Comparison of ENCODE assay signal across 9 cellular contexts in the genomic region with DNA sequence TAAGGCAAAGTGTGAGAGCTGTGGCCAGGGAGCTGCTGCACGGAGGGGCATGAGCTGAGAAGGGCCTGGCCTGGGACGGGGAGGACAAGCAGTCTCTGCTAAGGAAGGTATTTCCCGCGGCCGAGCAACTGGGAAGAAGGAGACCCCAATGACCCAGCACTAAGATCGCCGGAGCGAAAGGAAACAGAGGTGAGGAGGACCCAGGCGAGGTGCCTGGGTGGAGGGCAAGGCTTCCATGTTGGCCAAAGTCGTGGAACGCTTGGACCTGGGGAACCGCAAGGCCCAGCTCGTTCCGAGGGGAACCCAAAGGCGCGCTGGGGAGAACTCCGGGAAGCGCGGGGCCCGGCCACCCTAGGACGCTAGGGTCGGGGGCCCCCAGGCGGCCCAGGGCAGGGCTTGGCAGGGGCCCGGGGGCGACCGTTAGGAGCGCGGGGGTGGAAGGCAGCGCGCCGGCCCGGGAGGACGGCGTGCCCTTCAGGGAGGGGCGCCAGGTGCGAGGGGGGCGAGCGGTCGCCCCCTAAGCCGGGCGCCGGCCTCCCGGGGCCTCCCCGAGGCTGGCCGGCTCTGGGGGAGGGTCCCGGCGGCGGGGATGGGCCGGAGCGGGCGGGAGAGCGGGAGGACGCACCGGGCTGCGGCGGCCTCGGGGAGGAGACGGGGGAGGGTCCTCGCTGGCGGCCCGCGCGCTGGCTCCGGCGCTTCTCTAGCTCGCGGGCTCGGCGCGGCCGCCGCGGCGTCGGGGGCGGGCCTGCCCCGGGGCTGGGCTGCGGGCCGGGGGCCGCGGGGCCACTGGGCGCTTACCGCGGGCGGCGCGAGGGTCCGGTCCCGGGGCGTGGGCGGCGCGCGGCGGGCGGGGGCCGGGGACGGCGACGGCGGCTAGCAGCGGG. TPM values are rescaled to one million over a fixed set of nuclear protein-coding genes. Genes with fewer than 3 reads are reported as not detected.
A peak's percentile ranks its signal among the peaks of the same experiment; 100 is the strongest.
DNase-seq lines count a peak whose midpoint lies in the region; ATAC-seq, FAIRE-seq and TF ChIP-seq lines count a peak whose summit lies in the region.
"Had no signal": no experiment of that assay in that cellular context is flagged by ENCODE, and none has a peak within 500 bp of the region (broad histone marks: within the 10 kb centered on the region; RNA-seq: fewer than 3 reads in every experiment).

No MANE protein-coding gene starts in this region.

- no peak for TF ChIP-seq CTCF in GM12878 (IDR thresholded peaks at IDR 0.05 in 2 of 3, conservative IDR thresholded peaks at IDR 0.05 in 1 of 3; ENCODE audit: control insufficient read depth in 2 of 3, extremely low read depth in 1 of 3, insufficient read depth in 1 of 3, low read depth in 3 of 3, low read length in 3 of 3)
- TF ChIP-seq CTCF in thoracic aorta (IDR thresholded peaks at IDR 0.05): no peak

- POLR2A ChIA-PET in GM12878 (lab: Charles Lee): interaction anchor here (0.6 to 3.3 kb wide), 5 partner anchors 12 to 134 kb away, joined by 3 to 26 read pairs (median 5); partner anchors contain the start of genes FBXO24, LRCH4, MOSPD3 and POP7

- peaks cover 10% of the 10 kb centered on the region for H3K36me3 Mint-ChIP-seq in activated naive CD4-positive, alpha-beta T cell treated with anti-CD3 and anti-CD28 coated beads, Interleukin-2, amount 10 ng/mL, durations not matched to agents 7 days and 5 days

- H3K9me3 ChIP-seq in GM12878 (replicated peaks; ENCODE audit: control insufficient read depth, insufficient read depth, low read length) (no peaks in the 10 kb centered on the region), thoracic aorta (no peaks in the 10 kb centered on the region)

- no peak for TF ChIP-seq POLR2A in GM12878 (IDR thresholded peaks at IDR 0.05; ENCODE audit: low read depth, low read length)

- ATAC-seq in HG03520 (IDR thresholded peaks at IDR 0.05; ENCODE audit: unreplicated experiment) (peak; percentile 34), GM12878 (no peak; the same call in 2 of the 3 replicates), thoracic aorta (ENCODE audit: insufficient number of reproducible peaks, low FRiP score, low read depth) (peak; percentile 22)

- peaks cover 32% of the 10 kb centered on the region for H3K4me1 Mint-ChIP-seq in activated naive CD4-positive, alpha-beta T cell treated with anti-CD3 and anti-CD28 coated beads, Interleukin-2, amount 10 ng/mL, durations not matched to agents 7 days and 5 days

- CTCF ChIA-PET in activated naive CD4-positive, alpha-beta T cell treated with anti-CD3 and anti-CD28 coated beads, Interleukin-2, amount 10 ng/mL, durations not matched to agents 7 days and 5 days (lab: Charles Lee): interaction anchor here (0.5 to 5.6 kb wide), 11 partner anchors 8 to 1364 kb away, joined by 3 to 38 read pairs (median 14); partner anchors contain the start of genes MOSPD3 and POP7
- CTCF ChIA-PET in GM12878 (lab: Yijun Ruan, JAX): interaction anchor here (0.7 to 8.6 kb wide), 22 partner anchors 12 to 545 kb away, joined by 3 to 134 read pairs (median 4); partner anchors contain the start of genes FBXO24, GNB2, LAMTOR4 and LRCH4

- no peaks in the 10 kb centered on the region for H4K20me1 ChIP-seq in GM12878 (ENCODE audit: control insufficient read depth, insufficient read depth)

- peaks cover 39% of the 10 kb centered on the region for H3K27me3 Mint-ChIP-seq in activated naive CD4-positive, alpha-beta T cell treated with anti-CD3 and anti-CD28 coated beads, Interleukin-2, amount 10 ng/mL, durations not matched to agents 7 days and 5 days

- H2AFZ ChIP-seq in GM12878 (ENCODE audit: control insufficient read depth, low read depth, low read length): no peak overlapping the region

- no peaks in the 10 kb centered on the region for H3K9me3 Mint-ChIP-seq in activated naive CD4-positive, alpha-beta T cell treated with anti-CD3 and anti-CD28 coated beads, Interleukin-2, amount 10 ng/mL, durations not matched to agents 7 days and 5 days

- no peak for TF ChIP-seq RAD21 in GM12878 (IDR thresholded peaks at IDR 0.05; ENCODE audit: insufficient read depth, low read depth, low read length)

- intact Hi-C loops in GM12878 (cut with micrococcal nuclease; ENCODE audit: unreplicated experiment): loop anchor here (5.0 to 10.0 kb wide), 3 partner anchors 61 to 219 kb away; partner anchors contain the start of gene TSC22D4

- 1% methylated on average over 42 of the region's 102 CpGs for WGBS in GM12878 (ENCODE audit: insufficient coverage, insufficient replicate concordance, low lambda C conversion rate, missing lambda C conversion rate)

- SMC1A ChIA-PET in GM12878 (lab: Charles Lee; ENCODE audit: uncharacterized antibody, unreplicated experiment): interaction anchor here (0.6 to 5.0 kb wide), 11 partner anchors 12 to 224 kb away, joined by 3 to 28 read pairs (median 4); partner anchors contain the start of genes MOSPD3 and POP7

- H3K9ac ChIP-seq in GM12878 (ENCODE audit: control insufficient read depth, insufficient read depth, low read length): peak overlapping the region; percentile 81

- TF ChIP-seq EP300 in GM12878 (IDR thresholded peaks at IDR 0.05; ENCODE audit: borderline replicate concordance in 1 of 2, control insufficient read depth in 1 of 2, low read depth in 2 of 2, low read length in 2 of 2): no peak

- peak overlapping the region; percentile 95 for H3K4me3 ChIP-seq in GM12878
- peak overlapping the region; percentile 96 for H3K4me3 ChIP-seq in thoracic aorta

- no peak for DNase-seq in activated naive CD4-positive, alpha-beta T cell treated with anti-CD3 and anti-CD28 coated beads, Interleukin-2, amount 10 ng/mL, durations not matched to agents 7 days and 5 days
- DNase-seq in activated naive CD4-positive, alpha-beta T cell treated with Interleukin-2 at 50 U/mL for 16 hours: no peak
- DNase-seq in GM12878 (ENCODE audit: low read depth, low spot score): no peak
- DNase-seq in left kidney (ENCODE audit: low read depth, low spot score): peak; percentile 73
- no peak for DNase-seq in thoracic aorta (ENCODE audit: low spot score)
- no peak for DNase-seq in DMS79 treated with DMSO at 0.1 percent for 48 hours (lab: John Stamatoyannopoulos, UW)
- no peak for DNase-seq in UCSD-AML1 (lab: John Stamatoyannopoulos, UW; ENCODE audit: unreplicated experiment)

- H3K27me3 ChIP-seq in GM12878 (replicated peaks in 1 of 2; ENCODE audit: control insufficient read depth in 2 of 2, insufficient read depth in 2 of 2, low read length in 1 of 2): no peaks in the 10 kb centered on the region
- H3K27me3 ChIP-seq in thoracic aorta (replicated peaks; ENCODE audit: insufficient read depth): no peaks in the 10 kb centered on the region

- peak overlapping the region; percentile 92 for H3K4me3 Mint-ChIP-seq in activated naive CD4-positive, alpha-beta T cell treated with anti-CD3 and anti-CD28 coated beads, Interleukin-2, amount 10 ng/mL, durations not matched to agents 7 days and 5 days

- H3K4me1 ChIP-seq in GM12878 (ENCODE audit: control insufficient read depth, insufficient read depth, low read length) (peaks cover 41% of the 10 kb centered on the region), thoracic aorta (ENCODE audit: control insufficient read depth in 1 of 2, low read depth in 2 of 2) (peaks cover 27 to 50% of the 10 kb centered on the region in 2 donors)

- FAIRE-seq in GM12878 (lab: Jason Lieb, UNC): no peak
- FAIRE-seq: islet of Langerhans had no signal

- peak overlapping the region; percentile 87 for H3K4me2 ChIP-seq in GM12878 (ENCODE audit: control insufficient read depth, insufficient read depth)

- RAD21 ChIA-PET in GM12878 (lab: Charles Lee; ENCODE audit: unreplicated experiment): interaction anchor here (0.7 to 5.8 kb wide), 10 partner anchors 12 to 160 kb away, joined by 3 to 56 read pairs (median 4); partner anchors contain the start of genes FBXO24, MOSPD3 and POP7

- in situ Hi-C loops in GM12878 (cut with MboI): loop anchor here (25.0 kb wide), 1 partner anchor 231 kb away; the partner anchor contains the start of gene SPACDR

- peak overlapping the region; percentile 86 for H3K27ac Mint-ChIP-seq in activated naive CD4-positive, alpha-beta T cell treated with anti-CD3 and anti-CD28 coated beads, Interleukin-2, amount 10 ng/mL, durations not matched to agents 7 days and 5 days

- no TSS peak for BruUV-seq in GM12878 (replicated peaks; lab: Mats Ljungman, UMichigan)

- H3K27ac ChIP-seq in GM12878 (ENCODE audit: control insufficient read depth, insufficient read depth) (peak overlapping the region; percentile 74), thoracic aorta (peak overlapping the region; percentile 56 to 61)

- peaks cover 48% of the 10 kb centered on the region for H3K79me2 ChIP-seq in GM12878 (ENCODE audit: control insufficient read depth, insufficient read depth, low read length)

- H3K36me3 ChIP-seq in GM12878 (ENCODE audit: control insufficient read depth in 2 of 2, insufficient read depth in 2 of 2, low read length in 1 of 2) (no peaks in the 10 kb centered on the region; a peak in 2 of 4 replicates), thoracic aorta (peaks cover under 1% of the 10 kb centered on the region)

RNA-seq across cellular contexts. Expression of gene GIGYF1, which starts 0.5 kb away (rescaled TPM):
- total RNA-seq in GM12878 (2013; cell fraction: nucleolus; rRNA removed): 42.9 and 43.0 TPM in 2 replicates
- total RNA-seq in GM12878 (2014; rRNA removed) (15.9 and 17.2 TPM in 2 replicates), GM12878 (2014; rRNA removed; fragmentation: Illumina TruSeq; extraction: Trizol) (8.6 and 9.3 TPM in 2 replicates), GM12878 (2021) (44.2 and 47.2 TPM in 2 replicates), thoracic aorta (10 to 100 TPM; 35.7 to 40.7 TPM)
- polyA plus RNA-seq in GM12878 (2011; ENCODE audit: low read depth): 7.0 TPM
- polyA plus RNA-seq in GM12878 (2011; rRNA removed) (3.4 and 5.1 TPM in 2 replicates), GM12878 (2014; fragmentation: Illumina TruSeq; extraction: Trizol) (5.8 and 10.4 TPM in 2 replicates), GM12878 (2014; fragmentation: Nextera tagmentation; extraction: Ambion mirVana) (under 1 TPM; 0.31 to 0.79 TPM), GM12878 (2014; rRNA removed) (27.7 and 36.7 TPM in 2 replicates), GM12878 (2016; fragmentation: Nextera tagmentation; extraction: Ambion mirVana) (10 to 100 TPM in 1 of 2 experiments, 1 to 10 TPM in 1; 9.7 to 10.1 TPM)
- polyA plus RNA-seq in GM12878 (2011; cell fraction: cytosol; rRNA removed): 5.5 and 8.6 TPM in 2 replicates
- 69.0 and 95.9 TPM in 2 replicates for polyA plus RNA-seq in GM12878 (2011; cell fraction: nucleus; rRNA removed)
- polyA plus RNA-seq in GM12878 (2012): 22.9 and 30.1 TPM in 2 replicates
- 2.6 and 6.0 TPM in 2 replicates for polyA minus RNA-seq in GM12878 (2011; rRNA and poly(A)+ RNA removed)
- 3.6 and 4.2 TPM in 2 replicates for polyA minus RNA-seq in GM12878 (2011; cell fraction: cytosol; rRNA and poly(A)+ RNA removed)
- polyA minus RNA-seq in GM12878 (2011; cell fraction: nucleus; rRNA and poly(A)+ RNA removed): 16.0 and 32.5 TPM in 2 replicates

RNA-seq across cellular contexts. Expression of gene POP7, which starts 12.4 kb away (rescaled TPM):
- 6.7 and 8.3 TPM in 2 replicates for total RNA-seq in GM12878 (2013; cell fraction: nucleolus; rRNA removed)
- total RNA-seq in GM12878 (2014; rRNA removed): 89.4 and 100 TPM in 2 replicates
- 42.8 and 44.7 TPM in 2 replicates for total RNA-seq in GM12878 (2014; rRNA removed; fragmentation: Illumina TruSeq; extraction: Trizol)
- total RNA-seq in GM12878 (2021): 58.8 and 62.7 TPM in 2 replicates
- 16.9 TPM for polyA plus RNA-seq in GM12878 (2011; ENCODE audit: low read depth)
- polyA plus RNA-seq in GM12878 (2011; rRNA removed): 24.5 and 36.0 TPM in 2 replicates
- polyA plus RNA-seq in GM12878 (2011; cell fraction: cytosol; rRNA removed): 53.3 and 84.9 TPM in 2 replicates
- 27.4 and 33.9 TPM in 2 replicates for polyA plus RNA-seq in GM12878 (2011; cell fraction: nucleus; rRNA removed)
- polyA plus RNA-seq in GM12878 (2012): 37.1 and 42.7 TPM in 2 replicates
- 8.6 and 19.7 TPM in 2 replicates for polyA plus RNA-seq in GM12878 (2014; fragmentation: Illumina TruSeq; extraction: Trizol)
- 10 to 100 TPM; 12.1 to 37.9 TPM for polyA plus RNA-seq in GM12878 (2014; fragmentation: Nextera tagmentation; extraction: Ambion mirVana)
- 116 and 132 TPM in 2 replicates for polyA plus RNA-seq in GM12878 (2014; rRNA removed)
- 100 to 1,000 TPM; 143 to 148 TPM for polyA plus RNA-seq in GM12878 (2016; fragmentation: Nextera tagmentation; extraction: Ambion mirVana)
- 8.6 and 30.5 TPM in 2 replicates for polyA minus RNA-seq in GM12878 (2011; rRNA and poly(A)+ RNA removed)
- 16.2 and 17.9 TPM in 2 replicates for polyA minus RNA-seq in GM12878 (2011; cell fraction: cytosol; rRNA and poly(A)+ RNA removed)
- polyA minus RNA-seq in GM12878 (2011; cell fraction: nucleus; rRNA and poly(A)+ RNA removed): 7.0 and 12.5 TPM in 2 replicates
- total RNA-seq in thoracic aorta: 10 to 100 TPM; 19.6 to 21.0 TPM

RNA-seq across cellular contexts. Expression of gene GNB2, which starts 20.0 kb away (rescaled TPM):
- total RNA-seq in GM12878 (2013; cell fraction: nucleolus; rRNA removed): 22.7 and 24.1 TPM in 2 replicates
- total RNA-seq in GM12878 (2014; rRNA removed) (68.1 and 90.9 TPM in 2 replicates), GM12878 (2014; rRNA removed; fragmentation: Illumina TruSeq; extraction: Trizol) (29.5 and 32.6 TPM in 2 replicates), GM12878 (2021) (174 and 175 TPM in 2 replicates), thoracic aorta (100 to 1,000 TPM; 176 to 255 TPM)
- polyA plus RNA-seq in GM12878 (2011; ENCODE audit: low read depth): 51.5 TPM
- polyA plus RNA-seq in GM12878 (2011; rRNA removed) (28.9 and 54.4 TPM in 2 replicates), GM12878 (2014; fragmentation: Illumina TruSeq; extraction: Trizol) (16.3 and 84.6 TPM in 2 replicates), GM12878 (2014; fragmentation: Nextera tagmentation; extraction: Ambion mirVana) (1 to 10 TPM in 1 of 2 experiments, under 1 TPM in 1; 0.35 to 4.7 TPM), GM12878 (2014; rRNA removed) (121 and 145 TPM in 2 replicates), GM12878 (2016; fragmentation: Nextera tagmentation; extraction: Ambion mirVana) (10 to 100 TPM; 35.7 to 65.0 TPM)
- 114 and 115 TPM in 2 replicates for polyA plus RNA-seq in GM12878 (2011; cell fraction: cytosol; rRNA removed)
- polyA plus RNA-seq in GM12878 (2011; cell fraction: nucleus; rRNA removed): 188 and 209 TPM in 2 replicates
- 131 and 134 TPM in 2 replicates for polyA plus RNA-seq in GM12878 (2012)
- 47.8 and 87.1 TPM in 2 replicates for polyA minus RNA-seq in GM12878 (2011; rRNA and poly(A)+ RNA removed)
- 46.9 and 47.2 TPM in 2 replicates for polyA minus RNA-seq in GM12878 (2011; cell fraction: cytosol; rRNA and poly(A)+ RNA removed)
- polyA minus RNA-seq in GM12878 (2011; cell fraction: nucleus; rRNA and poly(A)+ RNA removed): 23.0 and 36.4 TPM in 2 replicates

RNA-seq across cellular contexts. Expression of gene EPO, which starts 26.7 kb away (rescaled TPM):
- total RNA-seq in GM12878 (2013; cell fraction: nucleolus; rRNA removed): not detected in 2 replicates
- not detected in 2 replicates for total RNA-seq in GM12878 (2014; rRNA removed)
- not detected in 2 replicates for total RNA-seq in GM12878 (2014; rRNA removed; fragmentation: Illumina TruSeq; extraction: Trizol)
- 0.16 TPM in 1 of 2 replicates, not detected in the other for total RNA-seq in GM12878 (2021)
- not detected for polyA plus RNA-seq in GM12878 (2011; ENCODE audit: low read depth)
- polyA plus RNA-seq in GM12878 (2011; rRNA removed): not detected in 2 replicates
- polyA plus RNA-seq in GM12878 (2011; cell fraction: cytosol; rRNA removed): 0.05 TPM in 1 of 2 replicates, not detected in the other
- 0.07 and 0.16 TPM in 2 replicates for polyA plus RNA-seq in GM12878 (2011; cell fraction: nucleus; rRNA removed)
- 0.31 TPM in 1 of 2 replicates, not detected in the other for polyA plus RNA-seq in GM12878 (2012)
- 0.06 TPM in 1 of 2 replicates, not detected in the other for polyA plus RNA-seq in GM12878 (2014; fragmentation: Illumina TruSeq; extraction: Trizol)
- polyA plus RNA-seq in GM12878 (2014; fragmentation: Nextera tagmentation; extraction: Ambion mirVana): not detected
- polyA plus RNA-seq in GM12878 (2014; rRNA removed): 0.19 and 0.22 TPM in 2 replicates
- polyA plus RNA-seq in GM12878 (2016; fragmentation: Nextera tagmentation; extraction: Ambion mirVana): not detected
- polyA minus RNA-seq in GM12878 (2011; rRNA and poly(A)+ RNA removed): not detected in 2 replicates
- polyA minus RNA-seq in GM12878 (2011; cell fraction: cytosol; rRNA and poly(A)+ RNA removed): not detected in 2 replicates
- polyA minus RNA-seq in GM12878 (2011; cell fraction: nucleus; rRNA and poly(A)+ RNA removed): not detected in 2 replicates
- not detected for total RNA-seq in thoracic aorta

RNA-seq across cellular contexts. Expression of gene ACTL6B, which starts 37.3 kb away (rescaled TPM):
- not detected in 2 replicates for total RNA-seq in GM12878 (2013; cell fraction: nucleolus; rRNA removed)
- total RNA-seq in GM12878 (2014; rRNA removed): not detected in 2 replicates
- not detected in 2 replicates for total RNA-seq in GM12878 (2014; rRNA removed; fragmentation: Illumina TruSeq; extraction: Trizol)
- not detected in 2 replicates for total RNA-seq in GM12878 (2021)
- not detected for polyA plus RNA-seq in GM12878 (2011; ENCODE audit: low read depth)
- polyA plus RNA-seq in GM12878 (2011; rRNA removed): not detected in 2 replicates
- polyA plus RNA-seq in GM12878 (2011; cell fraction: cytosol; rRNA removed): not detected in 2 replicates
- polyA plus RNA-seq in GM12878 (2011; cell fraction: nucleus; rRNA removed): not detected in 2 replicates
- polyA plus RNA-seq in GM12878 (2012): not detected in 2 replicates
- polyA plus RNA-seq in GM12878 (2014; fragmentation: Illumina TruSeq; extraction: Trizol): not detected in 2 replicates
- not detected for polyA plus RNA-seq in GM12878 (2014; fragmentation: Nextera tagmentation; extraction: Ambion mirVana)
- polyA plus RNA-seq in GM12878 (2014; rRNA removed): not detected in 2 replicates
- not detected for polyA plus RNA-seq in GM12878 (2016; fragmentation: Nextera tagmentation; extraction: Ambion mirVana)
- not detected in 2 replicates for polyA minus RNA-seq in GM12878 (2011; rRNA and poly(A)+ RNA removed)
- polyA minus RNA-seq in GM12878 (2011; cell fraction: cytosol; rRNA and poly(A)+ RNA removed): not detected in 2 replicates
- not detected in 2 replicates for polyA minus RNA-seq in GM12878 (2011; cell fraction: nucleus; rRNA and poly(A)+ RNA removed)
- total RNA-seq in thoracic aorta: not detected
